18 cellular contexts compared by ENCODE assay signal in the genomic region with DNA sequence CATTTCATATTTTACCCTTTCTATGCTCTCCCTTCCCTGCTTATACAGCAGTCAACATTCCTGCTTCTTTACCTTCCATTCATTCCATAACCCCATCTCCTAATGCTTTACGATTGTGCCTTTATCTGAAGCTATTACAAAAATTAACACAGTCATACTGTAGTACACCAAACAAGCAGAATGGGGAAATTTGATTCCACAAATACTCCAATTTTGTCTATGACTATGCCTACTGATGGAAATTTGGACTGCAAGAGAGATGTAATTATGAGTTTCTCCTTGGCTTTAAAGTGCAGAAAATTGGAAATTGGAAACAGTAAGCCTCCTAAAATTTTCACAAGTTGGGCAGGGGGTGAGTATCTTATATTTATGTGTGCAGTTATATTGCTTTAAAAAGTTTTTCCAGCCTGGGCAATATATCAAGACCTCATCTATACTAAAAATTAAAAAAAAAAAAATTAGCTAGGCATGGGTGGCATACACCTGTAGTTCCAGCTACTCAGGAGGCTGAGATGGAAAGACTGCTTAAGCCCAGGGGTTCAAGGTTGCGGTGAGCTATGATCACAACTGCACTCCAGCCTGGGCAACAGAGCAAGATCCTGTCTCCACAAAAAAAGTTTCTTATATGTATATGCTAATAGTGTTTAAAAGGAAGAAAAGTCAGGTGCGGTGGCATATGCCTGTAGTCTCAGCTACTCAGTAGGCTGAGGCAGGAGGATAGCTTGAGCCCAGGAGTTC. TPM values are rescaled to one million over a fixed set of nuclear protein-coding genes. Genes with fewer than 3 reads are reported as not detected.
DNase-seq lines count a peak whose midpoint lies in the region; ATAC-seq and TF ChIP-seq lines count a peak whose summit lies in the region.
"Had no signal": no experiment of that assay in that cellular context is flagged by ENCODE, and none has a peak within 500 bp of the region (broad histone marks: within the 10 kb centered on the region; RNA-seq: fewer than 3 reads in every experiment).

No MANE protein-coding gene starts in this region.

- H3K9me3 Mint-ChIP-seq in HFFc6 (no peaks in the 10 kb centered on the region), chondrocyte (ENCODE audit: low read depth) (no peaks in the 10 kb centered on the region), nephron progenitor cell (peaks cover 2% of the 10 kb centered on the region)
- H3K9me3 Mint-ChIP-seq: CD14-positive monocyte; T-helper 1 cell treated with Interleukin-12 subunit alpha and Interleukin-12 subunit beta and Interleukin-4 antibody, amounts not matched to agents 30 μg/mL and 1 μg/mL, for 36 hours had no signal

- peaks cover 5% of the 10 kb centered on the region; the same call in 1 of the 2 replicates for H3K9me3 ChIP-seq in BLaER1
- H3K9me3 ChIP-seq: Peyer's patch, stomach had no signal

- no peak for ATAC-seq in HG03045 (IDR thresholded peaks at IDR 0.05; ENCODE audit: unreplicated experiment)

- peaks cover 76% of the 10 kb centered on the region for H4K20me1 ChIP-seq in BLaER1

- H3K4me1 Mint-ChIP-seq in HFFc6 (ENCODE audit: low read depth) (peaks cover 20% of the 10 kb centered on the region), chondrocyte (ENCODE audit: low read depth) (peaks cover 35% of the 10 kb centered on the region), nephron progenitor cell (peaks cover 32% of the 10 kb centered on the region)

- H3K27ac Mint-ChIP-seq in HFFc6 = peak overlapping the region; percentile 2; the same call in 1 of the 2 replicates
- H3K27ac Mint-ChIP-seq in chondrocyte (ENCODE audit: unreplicated experiment) = peak overlapping the region; percentile 63
- no peak overlapping the region for H3K27ac Mint-ChIP-seq in nephron progenitor cell
- H3K27ac Mint-ChIP-seq: T-helper 1 cell treated with Interleukin-12 subunit alpha and Interleukin-12 subunit beta and Interleukin-4 antibody, amounts not matched to agents 30 μg/mL and 1 μg/mL, for 36 hours had no signal

- no peaks in the 10 kb centered on the region for H3K27me3 ChIP-seq in BLaER1
- H3K27me3 ChIP-seq: Peyer's patch, stomach had no signal

- no peak overlapping the region for H3K4me3 ChIP-seq in BLaER1

- peaks cover 25% of the 10 kb centered on the region for H3K4me1 ChIP-seq in BLaER1

- H3K36me3 Mint-ChIP-seq in HFFc6 (ENCODE audit: low read depth) = peaks cover 27% of the 10 kb centered on the region
- H3K36me3 Mint-ChIP-seq in chondrocyte (ENCODE audit: low read depth) = peaks cover 5% of the 10 kb centered on the region
- peaks cover 37% of the 10 kb centered on the region for H3K36me3 Mint-ChIP-seq in nephron progenitor cell (ENCODE audit: low read depth)

- H3K27me3 Mint-ChIP-seq in HFFc6 (ENCODE audit: insufficient read depth) (no peaks in the 10 kb centered on the region; the same call in 1 of the 2 replicates), chondrocyte (ENCODE audit: low read depth) (no peaks in the 10 kb centered on the region), nephron progenitor cell (ENCODE audit: low read depth, poor library complexity) (no peaks in the 10 kb centered on the region)

- no peak overlapping the region for H3K9ac ChIP-seq in BLaER1

- H3K36me3 ChIP-seq in BLaER1 = peaks cover 52% of the 10 kb centered on the region

- H3K4me3 Mint-ChIP-seq in HFFc6 = peak overlapping the region; percentile 57
- H3K4me3 Mint-ChIP-seq in chondrocyte (ENCODE audit: unreplicated experiment) = peak overlapping the region; percentile 35
- H3K4me3 Mint-ChIP-seq in nephron progenitor cell = peak overlapping the region; percentile 64

- H3K27ac ChIP-seq in BLaER1 = no peak overlapping the region
- H3K27ac ChIP-seq: HL-60, Peyer's patch had no signal

- H3K4me2 ChIP-seq in BLaER1 = peak overlapping the region; percentile 91; the same call in 1 of the 2 replicates

- TF ChIP-seq CTCF in HFFc6 (IDR thresholded peaks at IDR 0.05) (no peak), chondrocyte (IDR thresholded peaks at IDR 0.05) (no peak), nephron progenitor cell (IDR thresholded peaks at IDR 0.05) (no peak)

- no peak for DNase-seq in HFFc6
- DNase-seq in chondrocyte (ENCODE audit: low spot score) = no peak
- no peak for DNase-seq in nephron progenitor cell
- DNase-seq in iPS-NIHi11 (ENCODE audit: low spot score) = no peak
- DNase-seq in NK-92 treated with Interleukin-12 subunit alpha and Interleukin-12 subunit beta, amount 100 ng/mL, for 24 hours (lab: John Stamatoyannopoulos, UW) = no peak
- DNase-seq in NCI-H1694 treated with DMSO at 0.1 percent for 48 hours (lab: John Stamatoyannopoulos, UW) = no peak
- DNase-seq: activated CD4-positive, alpha-beta T cell treated with anti-CD3 and anti-CD28 coated beads for 4 hours; anterior cingulate cortex; mesendoderm; NCI-H1694; NCI-H510A treated with DMSO at 0.1 percent for 48 hours; Peyer's patch; stomach had no signal

RNA-seq across cellular contexts. Expression of a gene that starts 3.0 kb away (rescaled TPM):
- total RNA-seq in HFFc6 (2021; fragmentation: NEBNext Ultra II Directional; extraction: Animal tissue kit (Norgen Biotek cat#: 25700)) = 10 to 100 TPM; 51.5 to 65.9 (median 58.8) TPM
- 45.5 to 51.1 TPM (median 48.3 TPM) in 3 replicates for total RNA-seq in chondrocyte
